Comparison of ENCODE assay signal across 7 cellular contexts in genomic region chr6:12013368-12013617, GRCh38. TPM values are rescaled to one million over a fixed set of nuclear protein-coding genes. Genes with fewer than 3 reads are reported as not detected.
A peak's percentile ranks its signal among the peaks of the same experiment; 100 is the strongest.
DNase-seq lines count a peak whose midpoint lies in the region; ATAC-seq and TF ChIP-seq lines count a peak whose summit lies in the region.

No MANE protein-coding gene starts in this region.

- CTCF ChIA-PET in activated CD4-positive, alpha-beta memory T cell treated with anti-CD3 and anti-CD28 coated beads, Interleukin-2, amount 10 ng/mL, durations not matched to agents 7 days and 5 days (lab: Charles Lee) = interaction anchor here (1.2 to 2.2 kb wide), 3 partner anchors 26 to 357 kb away, joined by 3 to 4 read pairs (median 3); no protein-coding TSS in a partner anchor

- H3K4me3 Mint-ChIP-seq in HFFc6 = peak overlapping the region; percentile 90
- peak overlapping the region; percentile 98 for H3K4me3 Mint-ChIP-seq in activated CD4-positive, alpha-beta memory T cell treated with anti-CD3 and anti-CD28 coated beads, Interleukin-2, amount 10 ng/mL, durations not matched to agents 7 days and 5 days
- H3K4me3 Mint-ChIP-seq in stimulated activated naive B cell treated with anti-CD40 and anti-IgM and Interleukin-4, amounts not matched to agents 10 μg/mL and 1 μg/mL and 100 μg/mL, for 72 hours = peak overlapping the region; percentile 96 to 98

- POLR2A ChIA-PET in activated CD4-positive, alpha-beta memory T cell treated with anti-CD3 and anti-CD28 coated beads, Interleukin-2, amount 10 ng/mL, durations not matched to agents 7 days and 5 days (lab: Charles Lee) = interaction anchor here (0.8 to 1.6 kb wide), 8 partner anchors 10 to 314 kb away, joined by 3 to 7 read pairs (median 3); no protein-coding TSS in a partner anchor

- H3K4me1 Mint-ChIP-seq in HFFc6 (ENCODE audit: low read depth) = peaks cover 48% of the 10 kb centered on the region
- peaks cover 37% of the 10 kb centered on the region for H3K4me1 Mint-ChIP-seq in activated CD4-positive, alpha-beta memory T cell treated with anti-CD3 and anti-CD28 coated beads, Interleukin-2, amount 10 ng/mL, durations not matched to agents 7 days and 5 days
- H3K4me1 Mint-ChIP-seq in stimulated activated naive B cell treated with anti-CD40 and anti-IgM and Interleukin-4, amounts not matched to agents 10 μg/mL and 1 μg/mL and 100 μg/mL, for 72 hours = peaks cover 22 to 37% of the 10 kb centered on the region in 2 donors

- no peaks in the 10 kb centered on the region for H3K4me1 ChIP-seq in iPS DF 6.9 (ENCODE audit: control insufficient read depth, insufficient read depth, low read length)

- H3K9me3 ChIP-seq in iPS DF 6.9 (ENCODE audit: control insufficient read depth, insufficient read depth, low read length) = no peaks in the 10 kb centered on the region

- ATAC-seq in stimulated activated naive B cell treated with anti-CD40 and anti-IgM and Interleukin-4, amounts not matched to agents 10 μg/mL and 1 μg/mL and 100 μg/mL, for 72 hours (replicated peaks) = no peak
- ATAC-seq in HG03159 (IDR thresholded peaks at IDR 0.05; ENCODE audit: unreplicated experiment) = no peak

- DNase-seq in HFFc6 = no peak
- DNase-seq in activated CD4-positive, alpha-beta memory T cell treated with anti-CD3 and anti-CD28 coated beads, Interleukin-2, amount 10 ng/mL, durations not matched to agents 7 days and 5 days = no peak
- no peak for DNase-seq in iPS DF 6.9 (ENCODE audit: low read depth, low spot score)
- DNase-seq in stimulated activated naive B cell treated with anti-CD40 and anti-IgM and Interleukin-4, amounts not matched to agents 10 μg/mL and 1 μg/mL and 100 μg/mL, for 72 hours = no peak
- DNase-seq in NCI-H345 (lab: John Stamatoyannopoulos, UW) = no peak
- no peak for DNase-seq in OCI-M2 (lab: John Stamatoyannopoulos, UW; ENCODE audit: unreplicated experiment)

- H3K9me3 Mint-ChIP-seq in HFFc6 = peaks cover 9% of the 10 kb centered on the region
- peaks cover 7% of the 10 kb centered on the region for H3K9me3 Mint-ChIP-seq in activated CD4-positive, alpha-beta memory T cell treated with anti-CD3 and anti-CD28 coated beads, Interleukin-2, amount 10 ng/mL, durations not matched to agents 7 days and 5 days
- peaks cover 0 to 6% of the 10 kb centered on the region in 2 donors for H3K9me3 Mint-ChIP-seq in stimulated activated naive B cell treated with anti-CD40 and anti-IgM and Interleukin-4, amounts not matched to agents 10 μg/mL and 1 μg/mL and 100 μg/mL, for 72 hours

- no peaks in the 10 kb centered on the region for H3K27me3 ChIP-seq in iPS DF 6.9 (ENCODE audit: control insufficient read depth, insufficient read depth, low read length)

- H3K27me3 Mint-ChIP-seq in HFFc6 (ENCODE audit: insufficient read depth) = peaks cover under 1% of the 10 kb centered on the region
- H3K27me3 Mint-ChIP-seq in activated CD4-positive, alpha-beta memory T cell treated with anti-CD3 and anti-CD28 coated beads, Interleukin-2, amount 10 ng/mL, durations not matched to agents 7 days and 5 days = no peaks in the 10 kb centered on the region
- H3K27me3 Mint-ChIP-seq in stimulated activated naive B cell treated with anti-CD40 and anti-IgM and Interleukin-4, amounts not matched to agents 10 μg/mL and 1 μg/mL and 100 μg/mL, for 72 hours = no peaks in the 10 kb centered on the region

- no CpG with 5 or more reads among the region's 8 CpGs for WGBS in iPS DF 6.9 (ENCODE audit: insufficient coverage, insufficient read length)

- no peak overlapping the region for H3K27ac ChIP-seq in iPS DF 6.9 (ENCODE audit: low read length)

- H3K36me3 Mint-ChIP-seq in HFFc6 (ENCODE audit: low read depth) = peaks cover 35% of the 10 kb centered on the region
- H3K36me3 Mint-ChIP-seq in activated CD4-positive, alpha-beta memory T cell treated with anti-CD3 and anti-CD28 coated beads, Interleukin-2, amount 10 ng/mL, durations not matched to agents 7 days and 5 days (ENCODE audit: low read depth) = peaks cover 46% of the 10 kb centered on the region
- H3K36me3 Mint-ChIP-seq in stimulated activated naive B cell treated with anti-CD40 and anti-IgM and Interleukin-4, amounts not matched to agents 10 μg/mL and 1 μg/mL and 100 μg/mL, for 72 hours = peaks cover 33 to 38% of the 10 kb centered on the region in 2 donors

- TF ChIP-seq CTCF in HFFc6 (IDR thresholded peaks at IDR 0.05) = no peak

- H3K4me3 ChIP-seq in iPS DF 6.9 (ENCODE audit: low read length) = peak overlapping the region; percentile 67; the same call in 1 of the 2 replicates

- peak overlapping the region; percentile 84 for H3K27ac Mint-ChIP-seq in HFFc6
- H3K27ac Mint-ChIP-seq in activated CD4-positive, alpha-beta memory T cell treated with anti-CD3 and anti-CD28 coated beads, Interleukin-2, amount 10 ng/mL, durations not matched to agents 7 days and 5 days = peak overlapping the region; percentile 94
- peak overlapping the region; percentile 99 for H3K27ac Mint-ChIP-seq in stimulated activated naive B cell treated with anti-CD40 and anti-IgM and Interleukin-4, amounts not matched to agents 10 μg/mL and 1 μg/mL and 100 μg/mL, for 72 hours

- H3K36me3 ChIP-seq in iPS DF 6.9 (ENCODE audit: control insufficient read depth, insufficient read depth, low read length) = peaks cover 8% of the 10 kb centered on the region

RNA-seq across cellular contexts. Expression of gene HIVEP1, which starts 1.2 kb away (rescaled TPM):
- 10 to 100 TPM; 10.3 to 19.9 (median 11.8) TPM for total RNA-seq in HFFc6 (2021; fragmentation: NEBNext Ultra II Directional; extraction: Animal tissue kit (Norgen Biotek cat#: 25700))
- total RNA-seq in activated CD4-positive, alpha-beta memory T cell treated with anti-CD3 and anti-CD28 coated beads, Interleukin-2, amount 10 ng/mL, durations not matched to agents 7 days and 5 days = 10 to 100 TPM; 21.7 to 27.8 TPM
